9 cellular contexts compared by ENCODE assay signal in genomic region chr19:35141627-35142401, GRCh38. TPM values are rescaled to one million over a fixed set of nuclear protein-coding genes. Genes with fewer than 3 reads are reported as not detected.
DNase-seq lines count a peak whose midpoint lies in the region; ATAC-seq, FAIRE-seq and TF ChIP-seq lines count a peak whose summit lies in the region.
"Had no signal": no experiment of that assay in that cellular context is flagged by ENCODE, and none has a peak within 500 bp of the region (broad histone marks: within the 10 kb centered on the region; RNA-seq: fewer than 3 reads in every experiment).

No MANE protein-coding gene starts in this region.

- TF ChIP-seq POLR2A in H54 (IDR thresholded peaks at IDR 0.05; ENCODE audit: low read depth, low read length) = no peak

- no peaks in the 10 kb centered on the region for H3K9me3 Mint-ChIP-seq in activated T-cell treated with anti-CD3 and anti-CD28 coated beads, Interleukin-2, amount 50 U/mL, for 4 hours
- no peaks in the 10 kb centered on the region for H3K9me3 Mint-ChIP-seq in T-helper 1 cell treated with Interleukin-12 subunit alpha and Interleukin-12 subunit beta and Interleukin-4 antibody, amounts not matched to agents 30 μg/mL and 1 μg/mL, for 36 hours
- no peaks in the 10 kb centered on the region for H3K9me3 Mint-ChIP-seq in type B pancreatic cell

- H3K36me3 ChIP-seq in iPS-15b (ENCODE audit: control insufficient read depth, insufficient read depth, low read length) = no peaks in the 10 kb centered on the region
- H3K36me3 ChIP-seq in tibial artery = no peaks in the 10 kb centered on the region

- H3K4me3 Mint-ChIP-seq in activated T-cell treated with anti-CD3 and anti-CD28 coated beads, Interleukin-2, amount 50 U/mL, for 4 hours = peak overlapping the region; percentile 76
- peak overlapping the region; percentile 80 for H3K4me3 Mint-ChIP-seq in T-helper 1 cell treated with Interleukin-12 subunit alpha and Interleukin-12 subunit beta and Interleukin-4 antibody, amounts not matched to agents 30 μg/mL and 1 μg/mL, for 36 hours
- H3K4me3 Mint-ChIP-seq in type B pancreatic cell = peak overlapping the region; percentile 74

- H3K36me3 Mint-ChIP-seq in activated T-cell treated with anti-CD3 and anti-CD28 coated beads, Interleukin-2, amount 50 U/mL, for 4 hours (ENCODE audit: insufficient read depth) = no peaks in the 10 kb centered on the region
- no peaks in the 10 kb centered on the region for H3K36me3 Mint-ChIP-seq in T-helper 1 cell treated with Interleukin-12 subunit alpha and Interleukin-12 subunit beta and Interleukin-4 antibody, amounts not matched to agents 30 μg/mL and 1 μg/mL, for 36 hours (ENCODE audit: low read depth)
- no peaks in the 10 kb centered on the region for H3K36me3 Mint-ChIP-seq in type B pancreatic cell

- no peak for FAIRE-seq in H54 (lab: Jason Lieb, UNC)

- H3K27ac ChIP-seq in tibial artery = peak overlapping the region in 1 of 2 donors; percentile 53

- H3K9me3 ChIP-seq in iPS-15b (ENCODE audit: control insufficient read depth, insufficient read depth, low read length) (no peaks in the 10 kb centered on the region), tibial artery (no peaks in the 10 kb centered on the region)
- H3K9me3 ChIP-seq: heart left ventricle had no signal

- H3K4me1 Mint-ChIP-seq in activated T-cell treated with anti-CD3 and anti-CD28 coated beads, Interleukin-2, amount 50 U/mL, for 4 hours (ENCODE audit: low read depth) = peaks cover 34% of the 10 kb centered on the region
- H3K4me1 Mint-ChIP-seq in T-helper 1 cell treated with Interleukin-12 subunit alpha and Interleukin-12 subunit beta and Interleukin-4 antibody, amounts not matched to agents 30 μg/mL and 1 μg/mL, for 36 hours (ENCODE audit: low read depth) = peaks cover 28% of the 10 kb centered on the region
- peaks cover 32% of the 10 kb centered on the region for H3K4me1 Mint-ChIP-seq in type B pancreatic cell (ENCODE audit: unreplicated experiment)

- H3K4me3 ChIP-seq in iPS-15b (ENCODE audit: low read depth, low read length) = peak overlapping the region; percentile 67
- no peak overlapping the region for H3K4me3 ChIP-seq in tibial artery

- H3K27me3 Mint-ChIP-seq in activated T-cell treated with anti-CD3 and anti-CD28 coated beads, Interleukin-2, amount 50 U/mL, for 4 hours (ENCODE audit: low read depth) = no peaks in the 10 kb centered on the region
- H3K27me3 Mint-ChIP-seq in T-helper 1 cell treated with Interleukin-12 subunit alpha and Interleukin-12 subunit beta and Interleukin-4 antibody, amounts not matched to agents 30 μg/mL and 1 μg/mL, for 36 hours (ENCODE audit: low read depth) = peaks cover 40% of the 10 kb centered on the region
- peaks cover 53% of the 10 kb centered on the region for H3K27me3 Mint-ChIP-seq in type B pancreatic cell

- intact Hi-C loops in tibial artery (cut with DNase I; ENCODE audit: low total_unique reads) = loop anchor here (2.0 to 5.0 kb wide), 2 partner anchors 19 to 75 kb away; no protein-coding TSS in a partner anchor

- DNase-seq in activated T-cell treated with anti-CD3 and anti-CD28 coated beads, Interleukin-2, amount 50 U/mL, for 4 hours = no peak
- no peak for DNase-seq in activated T-cell treated with anti-CD3 and anti-CD28 coated beads for 4 hours
- no peak for DNase-seq in type B pancreatic cell (ENCODE audit: extremely low spot score, unreplicated experiment)
- DNase-seq in H54 (ENCODE audit: insufficient read length, low spot score) = no peak
- DNase-seq in tibial artery = no peak

- peak; percentile 12 for TF ChIP-seq CTCF in type B pancreatic cell (conservative IDR thresholded peaks at IDR 0.05)
- peak in 1 of 2 experiments; percentile 43 for TF ChIP-seq CTCF in tibial artery (IDR thresholded peaks at IDR 0.05)

- ATAC-seq in activated T-cell treated with anti-CD3 and anti-CD28 coated beads, Interleukin-2, amount 50 U/mL, for 4 hours = peak; percentile 7 to 8
- ATAC-seq in GM21825 (IDR thresholded peaks at IDR 0.05; ENCODE audit: unreplicated experiment) = no peak

- H3K4me1 ChIP-seq in iPS-15b (ENCODE audit: control insufficient read depth, insufficient read depth, low read length) (peaks cover 19% of the 10 kb centered on the region), tibial artery (peaks cover 0 to 55% (median 36%) of the 10 kb centered on the region in 4 donors)

- H3K27me3 ChIP-seq in iPS-15b (ENCODE audit: control insufficient read depth, insufficient read depth, low read length) (peaks cover 14% of the 10 kb centered on the region), tibial artery (no peaks in the 10 kb centered on the region)

- H3K27ac Mint-ChIP-seq in T-helper 1 cell treated with Interleukin-12 subunit alpha and Interleukin-12 subunit beta and Interleukin-4 antibody, amounts not matched to agents 30 μg/mL and 1 μg/mL, for 36 hours = peak overlapping the region; percentile 84
- peak overlapping the region; percentile 79 for H3K27ac Mint-ChIP-seq in type B pancreatic cell

- H3K9ac ChIP-seq in iPS-15b (ENCODE audit: low read depth, low read length) = peak overlapping the region; percentile 26

RNA-seq across cellular contexts. Expression of gene FXYD7, which starts 1.2 kb away (rescaled TPM):
- total RNA-seq in activated T-cell treated with anti-CD3 and anti-CD28 coated beads, Interleukin-2, amount 50 U/mL, for 4 hours = under 1 TPM in 1 of 3 donors, not detected in 2; 0.48 TPM
- 1.5 TPM in 1 of 2 replicates, not detected in the other for total RNA-seq in type B pancreatic cell (ENCODE audit: low replicate concordance)

RNA-seq across cellular contexts. Expression of gene FXYD1, which starts 3.2 kb away (rescaled TPM):
- total RNA-seq in activated T-cell treated with anti-CD3 and anti-CD28 coated beads, Interleukin-2, amount 50 U/mL, for 4 hours = 1 to 10 TPM in 2 of 3 donors, under 1 TPM in 1; 0.95 to 1.6 (median 1.4) TPM
- 2.0 and 5.3 TPM in 2 replicates for total RNA-seq in type B pancreatic cell (ENCODE audit: low replicate concordance)

RNA-seq across cellular contexts. Expression of gene LGI4, which starts 7.0 kb away (rescaled TPM):
- total RNA-seq in activated T-cell treated with anti-CD3 and anti-CD28 coated beads, Interleukin-2, amount 50 U/mL, for 4 hours = under 1 TPM in 1 of 3 donors, not detected in 2; 0.14 TPM
- 0.21 and 2.2 TPM in 2 replicates for total RNA-seq in type B pancreatic cell (ENCODE audit: low replicate concordance)

RNA-seq across cellular contexts. Expression of gene FXYD5, which starts 12.7 kb away (rescaled TPM):
- total RNA-seq in activated T-cell treated with anti-CD3 and anti-CD28 coated beads, Interleukin-2, amount 50 U/mL, for 4 hours = 100 to 1,000 TPM; 363 to 466 (median 421) TPM
- total RNA-seq in type B pancreatic cell (ENCODE audit: low replicate concordance) = 24.2 and 92.8 TPM in 2 replicates

RNA-seq across cellular contexts. Expression of gene FXYD3, which starts 26.2 kb away (rescaled TPM):
- under 1 TPM; 0.23 to 0.63 (median 0.41) TPM for total RNA-seq in activated T-cell treated with anti-CD3 and anti-CD28 coated beads, Interleukin-2, amount 50 U/mL, for 4 hours
- total RNA-seq in type B pancreatic cell (ENCODE audit: low replicate concordance) = 77.5 and 157 TPM in 2 replicates
